ENCODE assay signal across 8 cellular contexts in genomic region chr11:124745835-124746620, GRCh38. TPM values are rescaled to one million over a fixed set of nuclear protein-coding genes. Genes with fewer than 3 reads are reported as not detected.
DNase-seq lines count a peak whose midpoint lies in the region; ATAC-seq, FAIRE-seq and TF ChIP-seq lines count a peak whose summit lies in the region.

No MANE protein-coding gene starts in this region.

- peak overlapping the region; percentile 87 for H3K4me3 Mint-ChIP-seq in activated CD4-positive, alpha-beta memory T cell treated with anti-CD3 and anti-CD28 coated beads for 36 hours

- POLR2A ChIA-PET in activated CD4-positive, alpha-beta memory T cell treated with anti-CD3 and anti-CD28 coated beads for 36 hours (lab: Charles Lee) = interaction anchor here (1.0 to 2.0 kb wide), 4 partner anchors 13 to 73 kb away, joined by 3 to 9 read pairs (median 6); partner anchors contain the start of genes MSANTD2, SIAE and SPA17

- peak overlapping the region; percentile 50 for H3K4me3 ChIP-seq in fibroblast of mammary gland (ENCODE audit: control insufficient read depth, low read depth, low read length)

- CTCF ChIA-PET in activated CD4-positive, alpha-beta memory T cell treated with anti-CD3 and anti-CD28 coated beads for 36 hours (lab: Charles Lee) = interaction anchor here (0.5 to 8.3 kb wide), 27 partner anchors 9 to 396 kb away, joined by 3 to 107 read pairs (median 5); partner anchors contain the start of genes ESAM, SIAE and SPA17

- FAIRE-seq in frontal cortex (lab: Jason Lieb, UNC) = no peak

- H3K9me3 Mint-ChIP-seq in activated CD4-positive, alpha-beta memory T cell treated with anti-CD3 and anti-CD28 coated beads for 36 hours = no peaks in the 10 kb centered on the region

- ATAC-seq in HG03175 (IDR thresholded peaks at IDR 0.05; ENCODE audit: unreplicated experiment) = peak; percentile 18

- H3K27me3 Mint-ChIP-seq in activated CD4-positive, alpha-beta memory T cell treated with anti-CD3 and anti-CD28 coated beads for 36 hours = peaks cover 1% of the 10 kb centered on the region

- intact Hi-C loops in activated CD4-positive, alpha-beta memory T cell treated with anti-CD3 and anti-CD28 coated beads for 36 hours (cut with micrococcal nuclease) = loop anchor here (1.0 to 5.0 kb wide), 8 partner anchors 12 to 766 kb away; partner anchors contain the start of genes CCDC15, ROBO3, SIAE and SPA17
- intact Hi-C loops in posterior vena cava (cut with DNase I) = no loop called here

- DNase-seq in stimulated activated CD4-positive, alpha-beta T cell treated with anti-CD3 and anti-CD28 coated beads, Interleukin-12 subunit alpha, Interleukin-12 subunit beta, amount 100 ng/mL, for 4 hours = peak; percentile 39
- DNase-seq in stimulated activated CD4-positive, alpha-beta T cell treated with anti-CD3 and anti-CD28 coated beads, Interleukin-2, amount 100 ng/mL, for 48 hours = no peak
- DNase-seq in activated CD4-positive, alpha-beta memory T cell treated with anti-CD3 and anti-CD28 coated beads for 36 hours = peak; percentile 61
- DNase-seq in fibroblast of mammary gland (ENCODE audit: low read depth) = no peak
- DNase-seq in posterior vena cava (ENCODE audit: low spot score) = peak; percentile 82
- no peak for DNase-seq in frontal cortex (ENCODE audit: low spot score in 2 of 2)
- DNase-seq in KG1 (lab: John Stamatoyannopoulos, UW) = no peak

- peaks cover 6% of the 10 kb centered on the region for H3K4me1 Mint-ChIP-seq in activated CD4-positive, alpha-beta memory T cell treated with anti-CD3 and anti-CD28 coated beads for 36 hours (ENCODE audit: low read depth)

- H3K27ac Mint-ChIP-seq in activated CD4-positive, alpha-beta memory T cell treated with anti-CD3 and anti-CD28 coated beads for 36 hours = peak overlapping the region; percentile 89

- H3K36me3 Mint-ChIP-seq in activated CD4-positive, alpha-beta memory T cell treated with anti-CD3 and anti-CD28 coated beads for 36 hours = peaks cover 1% of the 10 kb centered on the region

- TF ChIP-seq CTCF in fibroblast of mammary gland (conservative IDR thresholded peaks at IDR 0.05; ENCODE audit: control insufficient read depth, insufficient read depth, low read depth, low read length) = peak; percentile 8

RNA-seq across cellular contexts. Expression of gene VSIG2, which starts 6.0 kb away (rescaled TPM):
- under 1 TPM; 0.31 to 0.34 TPM for total RNA-seq in activated CD4-positive, alpha-beta memory T cell treated with anti-CD3 and anti-CD28 coated beads for 36 hours
- total RNA-seq in posterior vena cava (1 to 10 TPM; 1.1 to 1.2 TPM), frontal cortex (not detected)

RNA-seq across cellular contexts. Expression of gene NRGN, which starts 6.3 kb away (rescaled TPM):
- total RNA-seq in activated CD4-positive, alpha-beta memory T cell treated with anti-CD3 and anti-CD28 coated beads for 36 hours = 10 to 100 TPM; 15.3 to 17.0 TPM
- total RNA-seq in posterior vena cava = 1 to 10 TPM; 5.1 to 7.6 TPM
- total RNA-seq in frontal cortex = 2.9 TPM

RNA-seq across cellular contexts. Expression of gene ESAM, which starts 16.1 kb away (rescaled TPM):
- under 1 TPM; 0.64 to 0.75 TPM for total RNA-seq in activated CD4-positive, alpha-beta memory T cell treated with anti-CD3 and anti-CD28 coated beads for 36 hours
- total RNA-seq in posterior vena cava (10 to 100 TPM; 71.5 to 76.9 TPM), frontal cortex (3.7 TPM)

RNA-seq across cellular contexts. Expression of gene MSANTD2, which starts 54.2 kb away (rescaled TPM):
- total RNA-seq in activated CD4-positive, alpha-beta memory T cell treated with anti-CD3 and anti-CD28 coated beads for 36 hours = 1 to 10 TPM; 6.1 to 6.4 TPM
- total RNA-seq in posterior vena cava = 10 to 100 TPM; 12.6 to 13.0 TPM
- 22.4 TPM for total RNA-seq in frontal cortex

Comparison
In these comparisons a context has a peak if more than half of its experiments do, and no peak if none do; other contexts are left out.
1. DNase-seq: peak in stimulated activated CD4-positive, alpha-beta T cell treated with anti-CD3 and anti-CD28 coated beads, Interleukin-12 subunit alpha, Interleukin-12 subunit beta, amount 100 ng/mL, for 4 hours (single experiment), activated CD4-positive, alpha-beta memory T cell treated with anti-CD3 and anti-CD28 coated beads for 36 hours (single experiment) and posterior vena cava (single experiment); none in stimulated activated CD4-positive, alpha-beta T cell treated with anti-CD3 and anti-CD28 coated beads, Interleukin-2, amount 100 ng/mL, for 48 hours (0 of 2), fibroblast of mammary gland (single experiment), frontal cortex (0 of 2) and KG1 (single experiment).
2. RNA of gene ESAM, which starts 16.1 kb away (total RNA-seq): 71.5 to 76.9 TPM in posterior vena cava; 3.7 TPM in frontal cortex (single experiment) and 0.64 to 0.75 TPM in activated CD4-positive, alpha-beta memory T cell treated with anti-CD3 and anti-CD28 coated beads for 36 hours; every median in the first group is over 10 times any median in the second.